ENCODE assay signal across 8 cellular contexts in genomic region chr10:118341678-118342637, GRCh38. TPM values are rescaled to one million over a fixed set of nuclear protein-coding genes. Genes with fewer than 3 reads are reported as not detected.
A peak's percentile ranks its signal among the peaks of the same experiment; 100 is the strongest.
DNase-seq lines count a peak whose midpoint lies in the region; ATAC-seq and TF ChIP-seq lines count a peak whose summit lies in the region.

Gene FAM204A, minus strand, starts transcription at chr10:118342324. Its CDS starts 5,909 bp downstream, at chr10:118336415.

- peak within 1 kb of the TSS; percentile 88 for H3K27ac ChIP-seq in left ventricle myocardium inferior (replicated peaks)

- peak within 1 kb of the TSS; percentile 97 for H3K4me3 ChIP-seq in left ventricle myocardium inferior

- peak within 1 kb of the TSS; percentile 88 for H3K4me3 Mint-ChIP-seq in T-helper 1 cell treated with Interleukin-12 subunit alpha and Interleukin-12 subunit beta and Interleukin-4 antibody, amounts not matched to agents 30 μg/mL and 1 μg/mL, for 36 hours
- peak within 1 kb of the TSS; percentile 86 for H3K4me3 Mint-ChIP-seq in progenitor cell of endocrine pancreas (ENCODE audit: low read depth)

- peaks cover 56% of the 10 kb centered on the region for H3K4me1 ChIP-seq in left ventricle myocardium inferior

- peak within 1 kb of the TSS; percentile 80 for H3K27ac Mint-ChIP-seq in T-helper 1 cell treated with Interleukin-12 subunit alpha and Interleukin-12 subunit beta and Interleukin-4 antibody, amounts not matched to agents 30 μg/mL and 1 μg/mL, for 36 hours
- peak within 1 kb of the TSS; percentile 96 for H3K27ac Mint-ChIP-seq in progenitor cell of endocrine pancreas

- intact Hi-C loops in left ventricle myocardium inferior (cut with micrococcal nuclease), result no loop called here

- in situ Hi-C loops in GM13977 (cut with MboI; ENCODE audit: low pct_unique_long_range_greater_than_20kb, low sequenced_read_pairs, unreplicated experiment), result no loop called here

- H3K27me3 Mint-ChIP-seq in T-helper 1 cell treated with Interleukin-12 subunit alpha and Interleukin-12 subunit beta and Interleukin-4 antibody, amounts not matched to agents 30 μg/mL and 1 μg/mL, for 36 hours (ENCODE audit: low read depth), result peaks cover 4% of the 10 kb centered on the region
- peaks cover 4% of the 10 kb centered on the region for H3K27me3 Mint-ChIP-seq in progenitor cell of endocrine pancreas

- H3K36me3 ChIP-seq in left ventricle myocardium inferior, result no peaks in the 10 kb centered on the region

- peaks cover 25% of the 10 kb centered on the region for H3K4me1 Mint-ChIP-seq in T-helper 1 cell treated with Interleukin-12 subunit alpha and Interleukin-12 subunit beta and Interleukin-4 antibody, amounts not matched to agents 30 μg/mL and 1 μg/mL, for 36 hours (ENCODE audit: low read depth)
- peaks cover 14% of the 10 kb centered on the region for H3K4me1 Mint-ChIP-seq in progenitor cell of endocrine pancreas (ENCODE audit: low read depth)

- H3K27me3 ChIP-seq in left ventricle myocardium inferior (ENCODE audit: low read depth), result no peaks in the 10 kb centered on the region

- TF ChIP-seq CTCF in GM13977 (IDR thresholded peaks at IDR 0.05; ENCODE audit: extremely low read depth, insufficient read depth, missing control alignments) (no peak), left ventricle myocardium inferior (IDR thresholded peaks at IDR 0.05; ENCODE audit: borderline replicate concordance) (no peak), progenitor cell of endocrine pancreas (IDR thresholded peaks at IDR 0.05; ENCODE audit: unreplicated experiment) (no peak)

- no peaks in the 10 kb centered on the region for H3K9me3 Mint-ChIP-seq in T-helper 1 cell treated with Interleukin-12 subunit alpha and Interleukin-12 subunit beta and Interleukin-4 antibody, amounts not matched to agents 30 μg/mL and 1 μg/mL, for 36 hours
- no peaks in the 10 kb centered on the region for H3K9me3 Mint-ChIP-seq in progenitor cell of endocrine pancreas (ENCODE audit: low read depth)

- ATAC-seq in HG02884 (IDR thresholded peaks at IDR 0.05; ENCODE audit: unreplicated experiment), result peak; percentile 100

- no peaks in the 10 kb centered on the region for H3K9me3 ChIP-seq in left ventricle myocardium inferior (replicated peaks)

- peaks cover 5% of the 10 kb centered on the region for H3K36me3 Mint-ChIP-seq in T-helper 1 cell treated with Interleukin-12 subunit alpha and Interleukin-12 subunit beta and Interleukin-4 antibody, amounts not matched to agents 30 μg/mL and 1 μg/mL, for 36 hours (ENCODE audit: low read depth)
- no peaks in the 10 kb centered on the region for H3K36me3 Mint-ChIP-seq in progenitor cell of endocrine pancreas (ENCODE audit: insufficient read depth)

- peak; percentile 94 for DNase-seq in GM13977 (ENCODE audit: low spot score)
- peak; percentile 48 for DNase-seq in NCI-H1694 (lab: John Stamatoyannopoulos, UW)
- peak; percentile 91 for DNase-seq in amniotic stem cell (lab: John Stamatoyannopoulos, UW)
- peak; percentile 93 for DNase-seq in left ventricle myocardium inferior
- peak; percentile 91 for DNase-seq in progenitor cell of endocrine pancreas (ENCODE audit: low spot score, unreplicated experiment)
- DNase-seq in ureter (ENCODE audit: low spot score), result peak; percentile 96

RNA-seq across cellular contexts. Expression of gene FAM204A, which starts in this region (rescaled TPM):
- total RNA-seq in left ventricle myocardium inferior (58.9 TPM), progenitor cell of endocrine pancreas (55.3 and 64.7 TPM in 2 replicates), ureter (69.6 TPM)

Comparison
In these comparisons a context has a peak if more than half of its experiments do, and no peak if none do; other contexts are left out.
1. Peak in every context shown above with its lines: DNase-seq, ATAC-seq, H3K4me3 ChIP-seq and H3K27ac ChIP-seq.